In the genomic region with DNA sequence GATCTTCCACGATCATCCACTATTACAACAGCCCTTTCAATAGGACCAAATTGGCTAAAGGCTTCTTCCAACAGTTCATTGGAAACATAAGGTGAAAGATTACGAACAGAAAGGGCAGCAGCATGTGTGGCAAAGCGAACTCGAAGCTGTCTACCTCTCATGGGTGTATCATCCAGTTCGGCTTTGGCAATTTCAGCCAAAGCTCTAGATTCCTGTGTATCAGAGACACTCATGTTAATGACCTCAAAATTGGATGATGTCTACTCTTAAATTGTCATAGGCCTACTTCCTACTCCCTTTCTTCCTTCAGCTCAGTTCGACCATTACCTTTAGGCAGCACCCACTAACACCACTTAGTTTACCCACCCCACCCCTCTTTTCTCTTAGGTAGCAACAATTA, we compare ENCODE assay signal across 9 cellular contexts. TPM values are rescaled to one million over a fixed set of nuclear protein-coding genes. Genes with fewer than 3 reads are reported as not detected.
DNase-seq lines count a peak whose midpoint lies in the region; ATAC-seq and TF ChIP-seq lines count a peak whose summit lies in the region.
"Had no signal": no experiment of that assay in that cellular context is flagged by ENCODE, and none has a peak within 500 bp of the region (broad histone marks: within the 10 kb centered on the region; RNA-seq: fewer than 3 reads in every experiment).

No MANE protein-coding gene starts in this region.

- peak overlapping the region; percentile 4 to 95 (median 89) for H3K27ac Mint-ChIP-seq in naive B cell

- no peak for TF ChIP-seq CTCF in choroid plexus epithelial cell (conservative IDR thresholded peaks at IDR 0.05; ENCODE audit: low read depth, low read length)

- H3K4me1 Mint-ChIP-seq in naive B cell = peaks cover 37 to 61% (median 56%) of the 10 kb centered on the region in 3 donors

- H3K4me3 Mint-ChIP-seq in naive B cell = peak overlapping the region; percentile 83 to 99 (median 96)

- peaks cover 41 to 53% of the 10 kb centered on the region in 2 donors for H3K36me3 Mint-ChIP-seq in naive B cell

- DNase-seq in AG20443 (ENCODE audit: low spot score) = peak; percentile 14
- DNase-seq in Jurkat, Clone E6-1 (ENCODE audit: low read depth, low spot score) = no peak
- DNase-seq in choroid plexus epithelial cell (ENCODE audit: low read depth) = no peak
- DNase-seq in naive B cell = no peak
- no peak for DNase-seq in GM19240 (ENCODE audit: insufficient read length, low spot score)
- no peak for DNase-seq in glomerular visceral epithelial cell (ENCODE audit: extremely low spot score)
- DNase-seq in NCI-H2171 (lab: John Stamatoyannopoulos, UW) = no peak
- DNase-seq: activated CD4-positive, CD25-positive, alpha-beta regulatory T cell had no signal

- no peak for ATAC-seq in naive B cell (ENCODE audit: low read depth in 2 of 2)
- ATAC-seq in HG03342 (IDR thresholded peaks at IDR 0.05; ENCODE audit: unreplicated experiment) = no peak

- no peaks in the 10 kb centered on the region for H3K9me3 Mint-ChIP-seq in naive B cell

- H3K4me3 ChIP-seq in Jurkat, Clone E6-1 (ENCODE audit: low read length) = peak overlapping the region; percentile 96
- peak overlapping the region; percentile 97 for H3K4me3 ChIP-seq in choroid plexus epithelial cell (ENCODE audit: low read depth, low read length)

- no peaks in the 10 kb centered on the region for H3K27me3 Mint-ChIP-seq in naive B cell

RNA-seq across cellular contexts. Expression of gene SFPQ, which starts 2.2 kb away (rescaled TPM):
- 402 TPM for polyA plus RNA-seq in Jurkat, Clone E6-1 (2012; ENCODE audit: insufficient read depth, insufficient read length)
- 100 to 1,000 TPM in 5 of 6 donors, 10 to 100 TPM in 1; 71.0 to 191 (median 116) TPM for polyA plus RNA-seq in naive B cell (ENCODE audit: low read depth in 6 of 6)
